Comparison of ENCODE assay signal across 16 cellular contexts in genomic region chrX:47798861-47799260, GRCh38. TPM values are rescaled to one million over a fixed set of nuclear protein-coding genes. Genes with fewer than 3 reads are reported as not detected.
DNase-seq lines count a peak whose midpoint lies in the region; ATAC-seq and TF ChIP-seq lines count a peak whose summit lies in the region.
"Had no signal": no experiment of that assay in that cellular context is flagged by ENCODE, and none has a peak within 500 bp of the region (broad histone marks: within the 10 kb centered on the region; RNA-seq: fewer than 3 reads in every experiment).

No MANE protein-coding gene starts in this region.

- H3K27me3 ChIP-seq in foreskin keratinocyte (peaks cover 5% of the 10 kb centered on the region), spleen (replicated peaks in 1 of 7) (no peaks in the 10 kb centered on the region)

- H3K36me3 ChIP-seq in spleen, result no peaks in the 10 kb centered on the region
- H3K36me3 ChIP-seq: BLaER1, HAP-1 had no signal

- H3K4me3 ChIP-seq in spleen, result no peak overlapping the region
- H3K4me3 ChIP-seq: BLaER1, HAP-1 had no signal

- H3K27ac ChIP-seq in foreskin keratinocyte (no peak overlapping the region), spleen (no peak overlapping the region)
- H3K27ac ChIP-seq: BLaER1, C4-2B had no signal

- ATAC-seq in Right ventricle myocardium superior (ENCODE audit: poor library complexity) (peak; percentile 41), left ventricle myocardium superior (peak; percentile 11), Right ventricle myocardium inferior (no peak), foreskin keratinocyte (no peak)
- ATAC-seq: CD8-positive, alpha-beta T cell had no signal

- no peak for TF ChIP-seq CTCF in foreskin keratinocyte (conservative IDR thresholded peaks at IDR 0.05)
- TF ChIP-seq CTCF in spleen (IDR thresholded peaks at IDR 0.05 in 8 of 11, conservative IDR thresholded peaks at IDR 0.05 in 3 of 11), result no peak

- intact Hi-C loops in Right ventricle myocardium superior (cut with DNase I) (no loop called here), cardiac septum (cut with DNase I) (no loop called here), left ventricle myocardium superior (cut with micrococcal nuclease) (no loop called here), Right ventricle myocardium inferior (cut with DNase I) (loop anchor here (10.0 kb wide), 1 partner anchor 144 kb away; the partner anchor contains the start of genes ELK1 and UXT), spleen (cut with DNase I; ENCODE audit: low total_unique reads) (no loop called here)

- H3K9me3 ChIP-seq in spleen, result no peaks in the 10 kb centered on the region
- H3K9me3 ChIP-seq: BLaER1, Caco-2, HAP-1 had no signal

- TF ChIP-seq POLR2A in spleen (IDR thresholded peaks at IDR 0.05), result no peak

- DNase-seq in Right ventricle myocardium superior (no peak), cardiac septum (ENCODE audit: low spot score) (no peak), left ventricle myocardium superior (no peak), Right ventricle myocardium inferior (ENCODE audit: missing footprints) (no peak), foreskin keratinocyte (peak; percentile 14 to 54), spleen (no peak)
- DNase-seq: Caco-2; CD4-positive, CD25-positive, alpha-beta regulatory T cell; CD8-positive, alpha-beta T cell; DMS153; DND-41; GOT3; HFFc6 had no signal

- WGBS in spleen, 5 donors, result 76 to 90% (median 85%) methylated on average over 2 of the region's 2 CpGs

- H3K4me1 ChIP-seq in foreskin keratinocyte (no peaks in the 10 kb centered on the region), spleen (no peaks in the 10 kb centered on the region)
- H3K4me1 ChIP-seq: BLaER1, Caco-2, HAP-1 had no signal

RNA-seq across cellular contexts. Expression of gene ZNF81, which starts 37.8 kb away (rescaled TPM):
- total RNA-seq in Right ventricle myocardium superior, result 5.3 TPM
- 11.7 TPM for total RNA-seq in cardiac septum
- 4.7 TPM for total RNA-seq in left ventricle myocardium superior
- total RNA-seq in Right ventricle myocardium inferior, result 5.0 TPM
- 3.9 and 5.3 TPM in 2 replicates for total RNA-seq in foreskin keratinocyte
- polyA plus RNA-seq in foreskin keratinocyte, result 1.6 and 2.4 TPM in 2 replicates
- 10 to 100 TPM; 10.6 to 17.1 (median 13.8) TPM for total RNA-seq in spleen
- polyA plus RNA-seq in spleen, result 1 to 10 TPM; 1.2 to 2.4 (median 1.3) TPM

Comparison
In these comparisons a context has a peak if more than half of its experiments do, and no peak if none do; other contexts are left out.
1. ATAC-seq: peak in Right ventricle myocardium superior (single experiment) and left ventricle myocardium superior (single experiment); none in Right ventricle myocardium inferior (single experiment) and foreskin keratinocyte (single experiment).
2. DNase-seq: peak in foreskin keratinocyte (2 of 2); none in Right ventricle myocardium superior (single experiment), cardiac septum (single experiment), left ventricle myocardium superior (single experiment), Right ventricle myocardium inferior (single experiment) and spleen (single experiment).